8 cellular contexts compared by ENCODE assay signal in genomic region chr6:15329154-15329781, GRCh38.
DNase-seq lines count a peak whose midpoint lies in the region; ATAC-seq and TF ChIP-seq lines count a peak whose summit lies in the region.

No MANE protein-coding gene starts in this region.

- WGBS in adrenal gland, 4 donors: 26 to 41% (median 34%) methylated on average over 4 of the region's 4 CpGs

- TF ChIP-seq CTCF in AG10803 (conservative IDR thresholded peaks at IDR 0.05; ENCODE audit: low read length): no peak
- TF ChIP-seq CTCF in adrenal gland (IDR thresholded peaks at IDR 0.05): no peak

- DNase-seq in AG10803 (ENCODE audit: low read depth) (peak; percentile 95), LHCN-M2 (ENCODE audit: low read depth) (peak; percentile 99), adrenal gland (peak in 3 of 7 donors; percentile 36 to 49 (median 43)), kidney tubule cell (ENCODE audit: low spot score) (peak; percentile 76), NCI-H1436 treated with DMSO at 0.1 percent for 48 hours (lab: John Stamatoyannopoulos, UW) (no peak), COLO668 (lab: John Stamatoyannopoulos, UW; ENCODE audit: unreplicated experiment) (no peak), superior temporal gyrus (ENCODE audit: extremely low spot score) (no peak)

- ATAC-seq in GM21717 (IDR thresholded peaks at IDR 0.05; ENCODE audit: unreplicated experiment): no peak

- no peaks in the 10 kb centered on the region for H3K36me3 ChIP-seq in adrenal gland (replicated peaks in 1 of 2)

- peaks cover 27 to 70% of the 10 kb centered on the region in 2 donors for H3K4me1 ChIP-seq in adrenal gland (replicated peaks in 1 of 2)

- H3K9me3 ChIP-seq in adrenal gland (replicated peaks in 1 of 3): no peaks in the 10 kb centered on the region

- TF ChIP-seq POLR2A in adrenal gland (IDR thresholded peaks at IDR 0.05): no peak

- H3K27ac ChIP-seq in adrenal gland: peak overlapping the region in 3 of 5 donors; percentile 29 to 59 (median 55)

- intact Hi-C loops in adrenal gland (cut with DNase I): no loop called here

- H3K27me3 ChIP-seq in adrenal gland: no peaks in the 10 kb centered on the region

- H3K4me3 ChIP-seq in AG10803 (ENCODE audit: low read length) (no peak overlapping the region), adrenal gland (no peak overlapping the region)

Comparison
In these comparisons a context has a peak if more than half of its experiments do, and no peak if none do; other contexts are left out.
1. DNase-seq: peak in AG10803 (single experiment), LHCN-M2 (single experiment) and kidney tubule cell (single experiment); none in NCI-H1436 treated with DMSO at 0.1 percent for 48 hours (single experiment), COLO668 (single experiment) and superior temporal gyrus (single experiment).